8 cellular contexts compared by ENCODE assay signal in genomic region chr1:213051881-213052202, GRCh38. TPM values are rescaled to one million over a fixed set of nuclear protein-coding genes. Genes with fewer than 3 reads are reported as not detected.
A peak's percentile ranks its signal among the peaks of the same experiment; 100 is the strongest.
DNase-seq lines count a peak whose midpoint lies in the region; ATAC-seq, FAIRE-seq and TF ChIP-seq lines count a peak whose summit lies in the region.

No MANE protein-coding gene starts in this region.

- H3K9ac ChIP-seq in SK-N-MC (ENCODE audit: insufficient read length) (peak overlapping the region; percentile 82), skeletal muscle satellite cell (ENCODE audit: low read depth, low read length) (peak overlapping the region; percentile 90)

- no peak overlapping the region for H3K27ac ChIP-seq in SK-N-MC

- FAIRE-seq in GM18507 (lab: Jason Lieb, UNC): peak; percentile 12

- H3K4me1 ChIP-seq in skeletal muscle satellite cell (ENCODE audit: control insufficient read depth, insufficient read depth, low read length): peaks cover 10% of the 10 kb centered on the region

- H3K9me3 ChIP-seq in SK-N-MC (ENCODE audit: low read depth, low read length) (no peaks in the 10 kb centered on the region; the same call in 1 of the 2 replicates), skeletal muscle satellite cell (replicated peaks; ENCODE audit: low read length) (no peaks in the 10 kb centered on the region)

- no peaks in the 10 kb centered on the region; the same call in 1 of the 2 replicates for H3K36me3 ChIP-seq in SK-N-MC (ENCODE audit: insufficient read depth, low read length)
- no peaks in the 10 kb centered on the region for H3K36me3 ChIP-seq in skeletal muscle satellite cell (ENCODE audit: insufficient read depth, low read length)

- H3K4me3 ChIP-seq in SK-N-MC (peak overlapping the region; percentile 90), fibroblast of villous mesenchyme (ENCODE audit: low read depth, low read length) (peak overlapping the region; percentile 82), skeletal muscle satellite cell (ENCODE audit: low read length) (peak overlapping the region; percentile 98)

- H3K4me2 ChIP-seq in skeletal muscle satellite cell (ENCODE audit: low read length): peak overlapping the region; percentile 91

- no peaks in the 10 kb centered on the region for H3K27me3 ChIP-seq in skeletal muscle satellite cell (ENCODE audit: control insufficient read depth, insufficient read depth, low read length)

- no peak for DNase-seq in GM18507 (ENCODE audit: extremely low spot score, insufficient read length, low read depth)
- DNase-seq in SK-N-MC (ENCODE audit: low read depth, low spot score): no peak
- no peak for DNase-seq in fibroblast of villous mesenchyme (ENCODE audit: low read depth)
- no peak for DNase-seq in CD1c-positive myeloid dendritic cell (ENCODE audit: extremely low spot score)

- no peak for TF ChIP-seq CTCF in fibroblast of villous mesenchyme (IDR thresholded peaks at IDR 0.05; ENCODE audit: insufficient read depth, low read depth, low read length)

- ATAC-seq in GM18519 (IDR thresholded peaks at IDR 0.05; ENCODE audit: low FRiP score, unreplicated experiment) (no peak), GM18873 (IDR thresholded peaks at IDR 0.05; ENCODE audit: low FRiP score, unreplicated experiment) (no peak), GM18870 (IDR thresholded peaks at IDR 0.05; ENCODE audit: unreplicated experiment) (no peak)

RNA-seq across cellular contexts. Expression of gene RPS6KC1, which starts 0.8 kb away (rescaled TPM):
- 37.7 and 41.5 TPM in 2 replicates for total RNA-seq in fibroblast of villous mesenchyme
- 23.6 and 24.1 TPM in 2 replicates for total RNA-seq in skeletal muscle satellite cell (2012; rRNA removed)

RNA-seq across cellular contexts. Expression of gene ANGEL2, which starts 36.2 kb away (rescaled TPM):
- 41.2 and 43.6 TPM in 2 replicates for total RNA-seq in fibroblast of villous mesenchyme
- 30.4 and 35.2 TPM in 2 replicates for total RNA-seq in skeletal muscle satellite cell (2012; rRNA removed)
